28 cellular contexts compared by ENCODE assay signal in genomic region chr18:24321071-24321470, GRCh38.
"Had no signal": no experiment of that assay in that cellular context is flagged by ENCODE, and none has a peak within 500 bp of the region (broad histone marks: within the 10 kb centered on the region; RNA-seq: fewer than 3 reads in every experiment).

No MANE protein-coding gene starts in this region.

- H3K27me3 Mint-ChIP-seq: dendritic cell treated with granulocyte-macrophage colony-stimulating factor and Interleukin-4, amounts not matched to agents 40 ng/mL and 50 ng/mL, for 4 days had no signal

- ATAC-seq: esophagus mucosa, heart right ventricle, left ventricle myocardium superior, natural killer cell, right lobe of liver had no signal

- H3K9me3 Mint-ChIP-seq: dendritic cell treated with granulocyte-macrophage colony-stimulating factor and Interleukin-4, amounts not matched to agents 40 ng/mL and 50 ng/mL, for 4 days; endodermal cell; memory B cell; natural killer cell had no signal

- H3K4me1 Mint-ChIP-seq: immature natural killer cell, memory B cell, natural killer cell had no signal

- H3K36me3 ChIP-seq: colonic mucosa, heart right ventricle, ovary, right lobe of liver, stomach, thyroid gland, vagina had no signal

- H3K4me3 ChIP-seq: colonic mucosa, heart right ventricle, lung, ovary, right lobe of liver, smooth muscle cell, stomach, thyroid gland, vagina had no signal

- H3K9me3 ChIP-seq: colonic mucosa, heart right ventricle, ovary, right lobe of liver, stomach, thyroid gland, vagina had no signal

- H3K27ac ChIP-seq: colonic mucosa, epithelial cell of prostate, heart right ventricle, ovary, right lobe of liver, stomach, thyroid gland, vagina had no signal

- H3K27ac Mint-ChIP-seq: dendritic cell treated with granulocyte-macrophage colony-stimulating factor and Interleukin-4, amounts not matched to agents 40 ng/mL and 50 ng/mL, for 4 days; endodermal cell; immature natural killer cell; memory B cell; natural killer cell had no signal

- H3K27me3 ChIP-seq: colonic mucosa, heart right ventricle, ovary, right lobe of liver, stomach, thyroid gland, vagina had no signal

- H3K4me2 ChIP-seq: smooth muscle cell had no signal

- H3K4me1 ChIP-seq: colonic mucosa, right lobe of liver, thyroid gland, vagina had no signal

- DNase-seq: colonic mucosa; effector CD8-positive, alpha-beta T cell; endodermal cell; foreskin melanocyte; glutamatergic neuron; heart right ventricle; hippocampal formation; immature natural killer cell; left ventricle myocardium superior; natural killer cell; occipital lobe; ovary; right lobe of liver; stimulated activated CD4-positive, alpha-beta T cell treated with anti-CD3 and anti-CD28 coated beads, Interleukin-12 subunit alpha, Interleukin-12 subunit beta, amount 100 ng/mL, for 4 hours; stimulated activated CD4-positive, alpha-beta T cell treated with anti-CD3 and anti-CD28 coated beads, Interleukin-1b, Interleukin-23, amount 100 ng/mL, for 48 hours; stimulated activated CD4-positive, alpha-beta T cell treated with anti-CD3 and anti-CD28 coated beads, Interleukin-4, amount 100 ng/mL, for 1 hour; stimulated activated CD8-positive, alpha-beta memory T cell treated with anti-CD3 and anti-CD28 coated beads, Interleukin-4, amount 100 ng/mL, for 48 hours; stimulated activated naive CD4-positive, alpha-beta T cell; stomach; thyroid gland; trophoblast cell had no signal

- H3K4me3 Mint-ChIP-seq: dendritic cell treated with granulocyte-macrophage colony-stimulating factor and Interleukin-4, amounts not matched to agents 40 ng/mL and 50 ng/mL, for 4 days; endodermal cell; immature natural killer cell; memory B cell; natural killer cell had no signal
